In the genomic region with DNA sequence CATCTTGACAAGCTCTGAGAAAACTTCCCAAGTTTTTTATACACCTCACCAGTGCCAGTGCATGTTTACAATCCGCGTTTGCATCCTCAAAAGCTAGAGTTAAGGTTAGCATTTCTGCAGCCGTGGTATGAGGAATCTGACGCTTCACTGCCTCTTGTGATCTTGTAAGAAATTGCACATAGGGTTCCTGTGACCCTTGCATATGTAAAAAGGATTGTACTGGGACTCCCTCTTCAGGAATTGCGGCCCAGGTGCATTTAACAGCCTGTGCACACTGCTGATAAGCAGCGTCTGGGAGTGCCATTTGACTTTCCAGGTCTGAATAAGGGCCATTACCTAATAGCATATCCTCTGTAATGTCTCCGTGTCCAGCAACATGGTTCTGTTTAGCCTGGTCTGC, we compare ENCODE assay signal across 1 cellular context.
TF ChIP-seq lines count a peak whose summit lies in the region.

No MANE protein-coding gene starts in this region.

TF ChIP-seq in K562, 482 proteins besides CTCF, POLR2A, EP300 and RAD21:
- TF ChIP-seq THRAP3 (IDR thresholded peaks at IDR 0.05; ENCODE audit: borderline replicate concordance) (no peak), ARID1B (IDR thresholded peaks at IDR 0.05) (0 out of 2 replicates have a peak, but pooled peaks have one; percentile 22), KLF16 (IDR thresholded peaks at IDR 0.05) (peak; percentile 16; the same call in 1 of the 2 replicates), ZNF354B (CRISPR knock-in tag; IDR thresholded peaks at IDR 0.05) (no peak), SMC3 (conservative IDR thresholded peaks at IDR 0.05; ENCODE audit: insufficient read depth, low read depth, low read length) (peak; percentile 47; the same call in 1 of the 2 replicates), GTF2A2 (tag; IDR thresholded peaks at IDR 0.05) (no peak), CBFA2T3 (IDR thresholded peaks at IDR 0.05) (peak; percentile 37), TEAD4 (IDR thresholded peaks at IDR 0.05; ENCODE audit: low read length) (0 out of 2 replicates have a peak, but pooled peaks have one; percentile 38), TEAD4 (CRISPR knock-in tag; IDR thresholded peaks at IDR 0.05; ENCODE audit: borderline replicate concordance) (no peak), CBFA2T2 (conservative IDR thresholded peaks at IDR 0.05) (0 out of 2 replicates have a peak, but pooled peaks have one; percentile 15), STAG1 (CRISPR knock-in tag; IDR thresholded peaks at IDR 0.05; ENCODE audit: borderline replicate concordance) (peak; percentile 18; the same call in 1 of the 2 replicates), NR2C1 (IDR thresholded peaks at IDR 0.05) (no peak), NR2C1 (tag; IDR thresholded peaks at IDR 0.05) (0 out of 2 replicates have a peak, but pooled peaks have one; percentile 12), NCOR1 (IDR thresholded peaks at IDR 0.05) (peak; percentile 27; the same call in 1 of the 2 replicates), RCOR1 (IDR thresholded peaks at IDR 0.05; ENCODE audit: borderline replicate concordance in 1 of 2, low read depth in 2 of 2, low read length in 2 of 2) (0 out of 4 replicates have a peak, but pooled peaks of 1 of the 2 experiments have one; percentile 19), TCF3 (CRISPR knock-in tag; IDR thresholded peaks at IDR 0.05) (peak; percentile 56), TAL1 (IDR thresholded peaks at IDR 0.05) (peak; percentile 35; the same call in 1 of the 2 replicates), SAFB (IDR thresholded peaks at IDR 0.05; ENCODE audit: borderline replicate concordance, low read depth, low read length) (no peak)
- TF ChIP-seq, protein P1, sequence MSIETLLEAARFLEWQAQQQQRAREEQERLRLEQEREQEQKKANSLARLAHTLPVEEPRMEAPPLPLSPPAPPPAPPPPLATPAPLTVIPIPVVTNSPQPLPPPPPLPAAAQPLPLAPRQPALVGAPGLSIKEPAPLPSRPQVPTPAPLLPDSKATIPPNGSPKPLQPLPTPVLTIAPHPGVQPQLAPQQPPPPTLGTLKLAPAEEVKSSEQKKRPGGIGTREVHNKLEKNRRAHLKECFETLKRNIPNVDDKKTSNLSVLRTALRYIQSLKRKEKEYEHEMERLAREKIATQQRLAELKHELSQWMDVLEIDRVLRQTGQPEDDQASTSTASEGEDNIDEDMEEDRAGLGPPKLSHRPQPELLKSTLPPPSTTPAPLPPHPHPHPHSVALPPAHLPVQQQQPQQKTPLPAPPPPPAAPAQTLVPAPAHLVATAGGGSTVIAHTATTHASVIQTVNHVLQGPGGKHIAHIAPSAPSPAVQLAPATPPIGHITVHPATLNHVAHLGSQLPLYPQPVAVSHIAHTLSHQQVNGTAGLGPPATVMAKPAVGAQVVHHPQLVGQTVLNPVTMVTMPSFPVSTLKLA (conservative IDR thresholded peaks at IDR 0.05): 0 out of 4 replicates have a peak, but pooled peaks of 1 of the 2 experiments have one; percentile 10
